Comparison of ENCODE assay signal across 1 cellular context in the genomic region with DNA sequence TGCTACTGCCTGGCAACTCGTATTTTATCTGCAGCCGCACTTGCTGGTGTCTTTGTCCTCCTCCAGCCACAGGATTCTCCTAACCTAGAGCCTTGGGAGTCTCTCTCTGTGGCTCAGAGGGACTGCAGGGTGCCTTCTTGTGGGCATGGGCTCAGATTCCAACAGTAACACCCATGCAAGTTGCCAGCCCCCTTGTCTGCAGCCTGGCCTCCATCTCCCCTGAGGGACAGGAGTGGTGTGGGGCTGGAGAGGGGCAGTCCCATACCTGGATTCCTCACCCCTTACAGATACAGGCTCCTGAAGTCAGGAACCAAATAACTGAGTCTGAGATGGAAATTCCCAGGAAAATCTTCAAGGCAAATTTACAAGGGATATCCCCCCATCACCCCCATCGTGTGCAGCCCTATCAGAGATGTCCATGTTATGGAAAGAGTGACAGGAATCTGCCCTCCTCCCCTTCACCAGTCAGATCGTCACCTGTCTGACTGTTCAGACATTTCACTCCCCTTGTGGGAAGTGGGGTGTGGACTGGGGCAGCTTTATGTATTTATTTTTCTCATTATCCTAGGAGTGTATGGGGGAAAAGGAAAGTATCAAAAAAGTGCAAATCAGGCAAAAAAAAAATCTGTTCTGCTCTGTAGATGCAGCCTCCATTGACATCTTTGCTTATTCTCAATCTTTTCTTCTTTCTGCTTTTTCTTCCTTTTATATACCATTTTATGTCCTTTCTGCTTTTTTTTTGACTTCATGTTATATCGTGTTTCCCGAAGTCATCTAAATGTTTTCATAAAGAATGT.
TF ChIP-seq lines count a peak whose summit lies in the region.

No MANE protein-coding gene starts in this region.

TF ChIP-seq in K562, 482 proteins besides CTCF, POLR2A, EP300 and RAD21:
- TF ChIP-seq ZNF316 (IDR thresholded peaks at IDR 0.05) (peak; percentile 56), MAFG (tag; conservative IDR thresholded peaks at IDR 0.05) (peak; percentile 22; the same call in 1 of the 2 replicates), CLOCK (CRISPR knock-in tag; IDR thresholded peaks at IDR 0.05; ENCODE audit: borderline replicate concordance) (no peak), ZNF165 (CRISPR knock-in tag; IDR thresholded peaks at IDR 0.05; ENCODE audit: borderline replicate concordance) (no peak), STAG1 (CRISPR knock-in tag; IDR thresholded peaks at IDR 0.05; ENCODE audit: borderline replicate concordance) (no peak)
